34 cellular contexts compared by ENCODE assay signal in the genomic region with DNA sequence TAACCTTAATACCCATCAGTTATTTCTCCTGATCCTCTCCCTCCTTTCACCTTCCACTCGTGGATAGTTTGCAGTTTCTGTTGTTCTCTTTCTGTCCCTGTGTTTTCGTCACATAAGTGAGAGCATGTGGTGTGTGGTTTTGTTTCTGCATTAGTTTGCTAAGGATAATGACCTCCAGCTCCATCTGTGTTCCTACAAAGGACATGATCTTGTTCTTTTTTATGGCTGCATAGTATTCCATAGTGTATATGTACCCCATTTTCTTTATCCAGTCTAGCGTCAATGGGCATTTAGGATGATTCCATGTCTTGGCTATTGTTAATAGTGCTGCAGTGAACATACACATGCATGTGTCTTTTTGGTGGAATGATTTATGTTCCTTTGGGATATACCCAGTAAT. TPM values are rescaled to one million over a fixed set of nuclear protein-coding genes. Genes with fewer than 3 reads are reported as not detected.
"Had no signal": no experiment of that assay in that cellular context is flagged by ENCODE, and none has a peak within 500 bp of the region (broad histone marks: within the 10 kb centered on the region; RNA-seq: fewer than 3 reads in every experiment).

No MANE protein-coding gene starts in this region.

- H3K27me3 Mint-ChIP-seq: naive B cell; naive thymus-derived CD8-positive, alpha-beta T cell had no signal

- H3K4me1 Mint-ChIP-seq: naive B cell; naive thymus-derived CD8-positive, alpha-beta T cell had no signal

- H3K27ac Mint-ChIP-seq: mesothelial cell of epicardium; naive B cell; naive thymus-derived CD8-positive, alpha-beta T cell had no signal

- H3K36me3 Mint-ChIP-seq: naive B cell had no signal

- H3K36me3 ChIP-seq: colonic mucosa, gastrocnemius medialis, left lung had no signal

- DNase-seq: colonic mucosa; cortex of kidney; dermis blood vessel endothelial cell; dorsolateral prefrontal cortex; effector CD4-positive, alpha-beta T cell; effector memory CD4-positive, alpha-beta T cell; erythroblast; esophagus squamous epithelium; foreskin fibroblast; foreskin melanocyte; gastrocnemius medialis; glutamatergic neuron; head of caudate nucleus; heart right ventricle; hippocampal formation; left cardiac atrium; left lung; left ventricle myocardium superior; lower lobe of right lung; mesenchymal stem cell; mucosa of descending colon; naive B cell; naive thymus-derived CD8-positive, alpha-beta T cell had no signal

- ATAC-seq: esophagus mucosa; gastrocnemius medialis; heart right ventricle; left cardiac atrium; left lung; left ventricle myocardium superior; lower lobe of right lung; mucosa of descending colon; naive thymus-derived CD8-positive, alpha-beta T cell had no signal

- FAIRE-seq: islet of Langerhans, keratinocyte had no signal

- H3K4me3 ChIP-seq: colonic mucosa, dorsolateral prefrontal cortex, esophagus squamous epithelium, gastrocnemius medialis, heart right ventricle, left lung, lower lobe of right lung, mucosa of descending colon had no signal

- H3K27ac ChIP-seq: colonic mucosa, dorsolateral prefrontal cortex, epithelial cell of prostate, esophagus squamous epithelium, gastrocnemius medialis, heart right ventricle, left lung, lower lobe of right lung had no signal

- H3K4me1 ChIP-seq: colonic mucosa, gastrocnemius medialis, left lung, lower lobe of right lung had no signal

- H3K9me3 ChIP-seq: colonic mucosa, gastrocnemius medialis, left lung, lower lobe of right lung had no signal

- H3K27me3 ChIP-seq: colonic mucosa, dorsolateral prefrontal cortex, esophagus squamous epithelium, gastrocnemius medialis, heart right ventricle, left lung had no signal

- H3K4me3 Mint-ChIP-seq: mesothelial cell of epicardium; naive B cell; naive thymus-derived CD8-positive, alpha-beta T cell had no signal

RNA-seq across cellular contexts. Expression of gene GPR25, which starts 36.6 kb away (rescaled TPM):
- total RNA-seq: dermis blood vessel endothelial cell; glomerular endothelial cell; heart right ventricle; kidney epithelial cell; left cardiac atrium; left ventricle myocardium superior; lower leg skin; lung microvascular endothelial cell; mesenteric fat pad; mucosa of descending colon; myocyte; naive thymus-derived CD8-positive, alpha-beta T cell had no signal
- polyA plus RNA-seq: heart right ventricle, keratinocyte had no signal

RNA-seq across cellular contexts. Expression of gene INAVA, which starts 58.5 kb away (rescaled TPM):
- total RNA-seq: lung microvascular endothelial cell; naive thymus-derived CD8-positive, alpha-beta T cell had no signal
- polyA plus RNA-seq: naive thymus-derived CD8-positive, alpha-beta T cell had no signal
